1 cellular context compared by ENCODE assay signal in the genomic region with DNA sequence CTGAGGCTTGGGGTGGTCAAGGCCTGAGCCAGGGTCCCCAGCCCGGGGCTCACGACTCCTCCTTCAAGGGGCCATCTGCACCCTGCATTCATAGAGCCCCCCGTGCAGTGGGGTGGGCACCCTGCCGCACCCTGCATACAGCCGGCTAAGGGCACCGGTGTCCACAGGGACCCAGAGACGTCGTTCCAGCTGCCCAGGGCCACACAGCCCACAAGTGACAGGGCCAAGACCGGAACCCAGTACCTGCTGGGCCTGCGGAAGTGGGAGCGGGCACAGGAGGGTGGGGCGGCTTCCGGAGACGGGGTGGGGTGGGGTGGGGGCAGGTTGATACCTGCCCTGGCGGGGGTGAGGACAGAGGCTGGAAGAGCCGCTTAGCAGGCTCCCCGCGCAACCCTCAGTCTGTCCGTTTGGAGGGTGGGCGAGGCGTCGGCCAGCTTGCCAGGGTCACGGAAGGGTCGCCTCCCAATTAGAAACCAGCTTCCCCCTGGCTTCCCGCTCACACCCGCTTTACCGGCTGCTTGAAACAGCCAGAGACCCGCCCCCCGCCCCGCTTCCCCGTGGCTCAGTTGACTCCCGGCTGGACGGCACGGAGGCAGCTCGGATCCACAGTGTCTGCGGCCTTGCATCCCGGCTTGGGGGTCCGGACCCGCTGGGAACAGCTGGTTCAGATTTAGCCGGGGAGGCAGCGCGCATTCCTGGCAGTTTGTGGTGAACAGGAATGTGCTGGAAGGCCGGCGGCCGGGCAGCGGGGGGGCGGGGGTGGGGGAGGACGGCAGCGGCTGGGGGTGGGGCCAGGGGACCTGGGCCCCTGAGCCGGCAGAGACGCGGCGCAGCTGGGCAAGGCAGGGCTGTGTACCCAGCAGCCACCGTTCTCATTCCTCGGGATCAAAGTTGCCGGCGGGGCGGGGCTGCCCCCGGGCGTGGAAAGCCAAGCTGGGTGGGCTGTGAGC.
TF ChIP-seq lines count a peak whose summit lies in the region.

No MANE protein-coding gene starts in this region.

TF ChIP-seq in endothelial cell of umbilical vein, 7 proteins besides CTCF, POLR2A, EP300 and RAD21:
- TF ChIP-seq FOS (IDR thresholded peaks at IDR 0.05; ENCODE audit: borderline replicate concordance, insufficient read depth, low read length): no peak
- TF ChIP-seq EZH2 (IDR thresholded peaks at IDR 0.05; ENCODE audit: borderline replicate concordance, low read depth, low read length, severe bottlenecking): no peak
- TF ChIP-seq JUN (IDR thresholded peaks at IDR 0.05; ENCODE audit: borderline replicate concordance, insufficient read depth, insufficient read length, low read depth): no peak
- no peak for TF ChIP-seq GATA2 (IDR thresholded peaks at IDR 0.05; ENCODE audit: insufficient read depth, insufficient read length, low read depth, low read length)
- TF ChIP-seq POLR2AphosphoS5 (IDR thresholded peaks at IDR 0.05; ENCODE audit: insufficient read depth, low read depth, low read length): peak; percentile 52
- no peak for TF ChIP-seq MYC (IDR thresholded peaks at IDR 0.05; ENCODE audit: low read depth, low read length)
- no peak for TF ChIP-seq MAX (IDR thresholded peaks at IDR 0.05; ENCODE audit: insufficient read depth, insufficient read length)
TF ChIP-seq in endothelial cell of umbilical vein: peak in this region for 1.
